In the genomic region with DNA sequence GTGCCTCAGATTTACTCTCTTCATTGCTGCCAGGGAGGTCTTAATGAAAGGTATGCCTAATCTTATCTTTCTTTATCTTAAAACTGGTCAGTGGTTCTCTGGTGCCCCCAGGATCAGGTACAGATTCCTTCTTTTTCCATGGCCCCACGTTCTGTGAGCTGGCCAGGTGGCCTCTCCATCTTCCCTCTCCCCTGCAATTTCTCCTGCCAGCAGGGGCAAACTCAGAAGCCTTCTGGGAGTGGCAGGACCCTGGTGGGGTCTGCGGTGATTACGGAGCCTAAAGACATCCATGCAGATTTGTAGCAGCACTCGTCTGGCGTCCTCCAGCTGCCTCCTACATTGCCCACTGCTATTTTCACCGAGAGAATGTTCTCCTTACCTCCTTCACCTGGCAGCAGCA, we compare ENCODE assay signal across 14 cellular contexts.
A peak's percentile ranks its signal among the peaks of the same experiment; 100 is the strongest.
DNase-seq lines count a peak whose midpoint lies in the region; ATAC-seq and TF ChIP-seq lines count a peak whose summit lies in the region.
"Had no signal": no experiment of that assay in that cellular context is flagged by ENCODE, and none has a peak within 500 bp of the region (broad histone marks: within the 10 kb centered on the region; RNA-seq: fewer than 3 reads in every experiment).

No MANE protein-coding gene starts in this region.

- peak; percentile 29; the same call in 1 of the 2 replicates for TF ChIP-seq RAD21 in HCT116 (IDR thresholded peaks at IDR 0.05; ENCODE audit: low read depth)

- H3K9me3 ChIP-seq in HCT116 (ENCODE audit: control insufficient read depth in 1 of 2, insufficient read depth in 1 of 2, low read depth in 1 of 2, low read length in 2 of 2): no peaks in the 10 kb centered on the region
- peaks cover 2% of the 10 kb centered on the region for H3K9me3 ChIP-seq in mammary epithelial cell (replicated peaks; ENCODE audit: insufficient read depth, low read length)

- H3K4me3 Mint-ChIP-seq in WTC11: no peak overlapping the region
- no peak overlapping the region for H3K4me3 Mint-ChIP-seq in activated naive CD4-positive, alpha-beta T cell treated with anti-CD3 and anti-CD28 coated beads for 36 hours
- H3K4me3 Mint-ChIP-seq: B cell; CD4-positive, alpha-beta T cell had no signal

- 46% methylated on average over 6 of the region's 6 CpGs for WGBS in mammary epithelial cell (ENCODE audit: low coverage, missing lambda C conversion rate)

- no peaks in the 10 kb centered on the region for H3K79me2 ChIP-seq in HCT116 (ENCODE audit: insufficient read depth, low read length)
- no peaks in the 10 kb centered on the region for H3K79me2 ChIP-seq in mammary epithelial cell (ENCODE audit: insufficient read depth, low read length)

- BruUV-seq in HCT116 (replicated peaks; lab: Mats Ljungman, UMichigan) (no TSS peak), mammary epithelial cell (replicated peaks; lab: Mats Ljungman, UMichigan) (no TSS peak)

- H3K27ac ChIP-seq in HCT116 (ENCODE audit: low read depth, low read length) (no peak overlapping the region), mammary epithelial cell (ENCODE audit: insufficient read depth, low read depth, low read length) (no peak overlapping the region)

- H3K9ac ChIP-seq in HCT116 (ENCODE audit: low read length) (no peak overlapping the region), mammary epithelial cell (ENCODE audit: insufficient read depth, low read length) (no peak overlapping the region)

- H3K4me1 Mint-ChIP-seq in WTC11: peaks cover 19% of the 10 kb centered on the region
- H3K4me1 Mint-ChIP-seq in activated naive CD4-positive, alpha-beta T cell treated with anti-CD3 and anti-CD28 coated beads for 36 hours (ENCODE audit: low read depth): no peaks in the 10 kb centered on the region
- H3K4me1 Mint-ChIP-seq: B cell had no signal

- POLR2A ChIA-PET in HCT116 (lab: Charles Lee) (no interaction called here), WTC11 (lab: Charles Lee) (no interaction called here)

- CTCF ChIA-PET in HCT116 (lab: Charles Lee): no interaction called here
- CTCF ChIA-PET in WTC11 (lab: Charles Lee): interaction anchor here (0.8 to 1.7 kb wide), 11 partner anchors 9 to 148 kb away, joined by 3 to 10 read pairs (median 3); no protein-coding TSS in a partner anchor
- CTCF ChIA-PET in activated naive CD4-positive, alpha-beta T cell treated with anti-CD3 and anti-CD28 coated beads for 36 hours (lab: Charles Lee): interaction anchor here (0.6 kb wide), 1 partner anchor 184 kb away, joined by 4 read pairs; no protein-coding TSS in a partner anchor
- CTCF ChIA-PET in mammary epithelial cell (lab: Charles Lee; ENCODE audit: low non-redundant PET): interaction anchor here (0.6 kb wide), 1 partner anchor 828 kb away, joined by 4 read pairs; no protein-coding TSS in a partner anchor

- peak in 1 of 3 experiments; percentile 8; a peak in 1 of 6 replicates for TF ChIP-seq CTCF in HCT116 (IDR thresholded peaks at IDR 0.05 in 2 of 3, conservative IDR thresholded peaks at IDR 0.05 in 1 of 3; ENCODE audit: borderline replicate concordance in 1 of 3, insufficient read depth in 1 of 3, low read depth in 2 of 3, low read length in 2 of 3)
- no peak for TF ChIP-seq CTCF in WTC11 (IDR thresholded peaks at IDR 0.05)
- TF ChIP-seq CTCF in kidney epithelial cell (IDR thresholded peaks at IDR 0.05; ENCODE audit: insufficient read depth, low read length, poor library complexity, severe bottlenecking): peak; percentile 6
- TF ChIP-seq CTCF in mammary epithelial cell (conservative IDR thresholded peaks at IDR 0.05 in 1 of 2, IDR thresholded peaks at IDR 0.05 in 1 of 2; ENCODE audit: extremely low read depth in 1 of 2, insufficient read depth in 1 of 2, low read depth in 1 of 2, low read length in 2 of 2): no peak

- no peak for ATAC-seq in HCT116
- peak; percentile 94 for ATAC-seq in WTC11

- H3K27me3 ChIP-seq in HCT116 (ENCODE audit: insufficient read depth, low read length): no peaks in the 10 kb centered on the region
- H3K27me3 ChIP-seq in kidney epithelial cell (ENCODE audit: control insufficient read depth, insufficient read depth, low read length): no peaks in the 10 kb centered on the region
- H3K27me3 ChIP-seq in mammary epithelial cell (ENCODE audit: insufficient read depth, low read length): no peaks in the 10 kb centered on the region

- DNase-seq in ELF-1 (ENCODE audit: low read depth, low spot score): peak; percentile 8
- no peak for DNase-seq in HCT116 (ENCODE audit: low read depth, low spot score)
- peak; percentile 33 for DNase-seq in WTC11 (ENCODE audit: low spot score)
- no peak for DNase-seq in kidney epithelial cell (ENCODE audit: low read depth)
- no peak for DNase-seq in NCI-H2081 (lab: John Stamatoyannopoulos, UW)
- no peak for DNase-seq in kidney tubule cell (ENCODE audit: low spot score)
- DNase-seq in activated naive CD4-positive, alpha-beta T cell treated with anti-CD3 and anti-CD28 coated beads for 36 hours: no peak
- DNase-seq in mammary epithelial cell: no peak
- DNase-seq: ACHN; C1 segment of cervical spinal cord; CD4-positive, alpha-beta T cell; DMS79; GOT3 had no signal

- H3K36me3 ChIP-seq in HCT116 (ENCODE audit: control insufficient read depth in 1 of 2, insufficient read depth in 2 of 2, low read length in 2 of 2): no peaks in the 10 kb centered on the region
- H3K36me3 ChIP-seq in kidney epithelial cell (ENCODE audit: control insufficient read depth, insufficient read depth, low read length): no peaks in the 10 kb centered on the region
- no peaks in the 10 kb centered on the region for H3K36me3 ChIP-seq in mammary epithelial cell (ENCODE audit: insufficient read depth, low read length)

- H3K27ac Mint-ChIP-seq in WTC11: no peak overlapping the region
- H3K27ac Mint-ChIP-seq in activated naive CD4-positive, alpha-beta T cell treated with anti-CD3 and anti-CD28 coated beads for 36 hours: no peak overlapping the region
- H3K27ac Mint-ChIP-seq: B cell; CD4-positive, alpha-beta T cell had no signal

- H3K4me3 ChIP-seq in HCT116 (replicated peaks in 1 of 2; ENCODE audit: low read depth in 1 of 2, low read length in 2 of 2) (no peak overlapping the region), kidney epithelial cell (ENCODE audit: low read depth, low read length) (no peak overlapping the region), mammary epithelial cell (replicated peaks in 1 of 3; ENCODE audit: insufficient read depth in 1 of 3, low read depth in 2 of 3, low read length in 3 of 3) (no peak overlapping the region)

- dilution Hi-C loops in mammary epithelial cell (cut with HindIII; ENCODE audit: low sequenced_read_pairs): no loop called here

- TF ChIP-seq POLR2A in HCT116 (IDR thresholded peaks at IDR 0.05; ENCODE audit: borderline replicate concordance, extremely low read depth, insufficient read depth, insufficient read length): no peak

- H3K9me2 ChIP-seq in HCT116 (ENCODE audit: insufficient read depth): no peaks in the 10 kb centered on the region

- in situ Hi-C loops in mammary epithelial cell (cut with MboI; ENCODE audit: low sequenced_read_pairs in 2 of 2): no loop called here

- H2AFZ ChIP-seq in HCT116 (ENCODE audit: low read depth, low read length, poor library complexity, severe bottlenecking): no peak overlapping the region
- H2AFZ ChIP-seq in mammary epithelial cell (ENCODE audit: low read depth, low read length): no peak overlapping the region

- RAD21 ChIA-PET in HCT116 (lab: Charles Lee; ENCODE audit: low non-redundant PET in 1 of 2, low total read pairs in 2 of 2, uncharacterized antibody in 2 of 2, unreplicated experiment in 2 of 2): no interaction called here

- H4K20me1 ChIP-seq in HCT116 (ENCODE audit: insufficient read depth): no peaks in the 10 kb centered on the region
- H4K20me1 ChIP-seq in mammary epithelial cell (ENCODE audit: insufficient read depth, low read length): no peaks in the 10 kb centered on the region

- H3K4me1 ChIP-seq in HCT116 (ENCODE audit: control insufficient read depth in 1 of 2, insufficient read depth in 2 of 2, low read length in 2 of 2) (no peaks in the 10 kb centered on the region), mammary epithelial cell (ENCODE audit: insufficient read depth, low read length) (no peaks in the 10 kb centered on the region)

- H3K4me2 ChIP-seq in HCT116 (ENCODE audit: low read length) (no peak overlapping the region), mammary epithelial cell (ENCODE audit: insufficient read depth, low read depth, low read length) (no peak overlapping the region)

- peaks cover 14% of the 10 kb centered on the region for H3K36me3 Mint-ChIP-seq in WTC11
- no peaks in the 10 kb centered on the region for H3K36me3 Mint-ChIP-seq in activated naive CD4-positive, alpha-beta T cell treated with anti-CD3 and anti-CD28 coated beads for 36 hours (ENCODE audit: low read depth)

- intact Hi-C loops in HCT116 (cut with micrococcal nuclease): no loop called here
- intact Hi-C loops in activated naive CD4-positive, alpha-beta T cell treated with anti-CD3 and anti-CD28 coated beads for 36 hours (cut with micrococcal nuclease): no loop called here
- intact Hi-C loops in mammary epithelial cell (cut with micrococcal nuclease): no loop called here

- H3K27me3 Mint-ChIP-seq in WTC11 (ENCODE audit: low read depth): no peaks in the 10 kb centered on the region
- H3K27me3 Mint-ChIP-seq in activated naive CD4-positive, alpha-beta T cell treated with anti-CD3 and anti-CD28 coated beads for 36 hours (ENCODE audit: low read depth): peaks cover 25% of the 10 kb centered on the region

- H3K9me3 Mint-ChIP-seq in WTC11: peaks cover 16% of the 10 kb centered on the region
- peaks cover 6% of the 10 kb centered on the region for H3K9me3 Mint-ChIP-seq in activated naive CD4-positive, alpha-beta T cell treated with anti-CD3 and anti-CD28 coated beads for 36 hours

TF ChIP-seq in HCT116, 20 proteins besides CTCF, POLR2A, EP300 and RAD21 (continues in another document):
- TF ChIP-seq ELF1 (IDR thresholded peaks at IDR 0.05; ENCODE audit: borderline replicate concordance, low read depth) (no peak), EZH2 (IDR thresholded peaks at IDR 0.05) (no peak)
- TF ChIP-seq, protein P1, sequence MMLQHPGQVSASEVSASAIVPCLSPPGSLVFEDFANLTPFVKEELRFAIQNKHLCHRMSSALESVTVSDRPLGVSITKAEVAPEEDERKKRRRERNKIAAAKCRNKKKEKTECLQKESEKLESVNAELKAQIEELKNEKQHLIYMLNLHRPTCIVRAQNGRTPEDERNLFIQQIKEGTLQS (IDR thresholded peaks at IDR 0.05): no peak

TF ChIP-seq in WTC11, 78 proteins besides CTCF, POLR2A, EP300 and RAD21 (continues in another document):
- TF ChIP-seq, protein P2, sequence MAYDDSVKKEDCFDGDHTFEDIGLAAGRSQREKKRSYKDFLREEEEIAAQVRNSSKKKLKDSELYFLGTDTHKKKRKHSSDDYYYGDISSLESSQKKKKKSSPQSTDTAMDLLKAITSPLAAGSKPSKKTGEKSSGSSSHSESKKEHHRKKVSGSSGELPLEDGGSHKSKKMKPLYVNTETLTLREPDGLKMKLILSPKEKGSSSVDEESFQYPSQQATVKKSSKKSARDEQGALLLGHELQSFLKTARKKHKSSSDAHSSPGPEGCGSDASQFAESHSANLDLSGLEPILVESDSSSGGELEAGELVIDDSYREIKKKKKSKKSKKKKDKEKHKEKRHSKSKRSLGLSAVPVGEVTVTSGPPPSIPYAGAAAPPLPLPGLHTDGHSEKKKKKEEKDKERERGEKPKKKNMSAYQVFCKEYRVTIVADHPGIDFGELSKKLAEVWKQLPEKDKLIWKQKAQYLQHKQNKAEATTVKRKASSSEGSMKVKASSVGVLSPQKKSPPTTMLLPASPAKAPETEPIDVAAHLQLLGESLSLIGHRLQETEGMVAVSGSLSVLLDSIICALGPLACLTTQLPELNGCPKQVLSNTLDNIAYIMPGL (CRISPR knock-in tag; IDR thresholded peaks at IDR 0.05): no peak

Comparison
In these comparisons a context has a peak if more than half of its experiments do, and no peak if none do; other contexts are left out.
1. DNase-seq: peak in ELF-1 (single experiment) and WTC11 (single experiment); none in HCT116 (single experiment), kidney epithelial cell (single experiment), NCI-H2081 (0 of 2), kidney tubule cell (single experiment), activated naive CD4-positive, alpha-beta T cell treated with anti-CD3 and anti-CD28 coated beads for 36 hours (single experiment) and mammary epithelial cell (single experiment).